1 cellular context compared by ENCODE assay signal in the genomic region with DNA sequence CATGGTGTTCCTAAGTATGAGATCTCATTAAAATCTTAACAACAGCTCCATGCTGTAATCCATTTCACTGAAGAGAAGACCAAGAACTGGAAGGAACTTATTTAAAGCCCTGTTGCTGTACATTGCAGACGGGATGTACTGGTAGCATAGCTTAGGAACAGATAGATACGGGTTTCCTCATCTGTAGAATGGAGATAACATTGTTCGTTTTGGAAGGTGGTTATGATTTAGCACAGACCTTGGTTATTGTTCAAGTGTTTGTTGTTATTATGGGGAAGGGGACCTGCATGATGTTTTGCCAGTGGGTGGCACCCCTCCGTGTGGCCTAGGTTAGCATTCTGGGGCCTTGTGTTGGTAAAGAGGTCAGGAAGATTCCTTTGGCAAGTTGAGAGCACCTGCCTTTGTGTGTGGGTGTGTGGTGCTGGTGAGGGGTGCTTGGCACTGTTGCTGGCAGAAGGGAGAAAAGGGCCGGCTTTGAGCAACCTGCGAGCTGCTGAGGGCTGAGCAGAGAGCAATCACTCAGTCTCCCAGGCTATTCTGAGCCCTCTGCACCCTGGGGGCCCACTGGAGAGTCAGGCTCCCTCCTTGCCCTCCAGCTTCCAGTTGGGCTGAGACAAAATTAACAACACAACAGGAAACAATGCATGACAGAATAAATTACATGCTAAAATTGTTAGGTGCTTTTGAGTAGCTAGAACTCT.
TF ChIP-seq lines count a peak whose summit lies in the region.

No MANE protein-coding gene starts in this region.

TF ChIP-seq in GM23338, 12 proteins besides CTCF, POLR2A, EP300 and RAD21 (continued from another document):
- TF ChIP-seq, protein P1, sequence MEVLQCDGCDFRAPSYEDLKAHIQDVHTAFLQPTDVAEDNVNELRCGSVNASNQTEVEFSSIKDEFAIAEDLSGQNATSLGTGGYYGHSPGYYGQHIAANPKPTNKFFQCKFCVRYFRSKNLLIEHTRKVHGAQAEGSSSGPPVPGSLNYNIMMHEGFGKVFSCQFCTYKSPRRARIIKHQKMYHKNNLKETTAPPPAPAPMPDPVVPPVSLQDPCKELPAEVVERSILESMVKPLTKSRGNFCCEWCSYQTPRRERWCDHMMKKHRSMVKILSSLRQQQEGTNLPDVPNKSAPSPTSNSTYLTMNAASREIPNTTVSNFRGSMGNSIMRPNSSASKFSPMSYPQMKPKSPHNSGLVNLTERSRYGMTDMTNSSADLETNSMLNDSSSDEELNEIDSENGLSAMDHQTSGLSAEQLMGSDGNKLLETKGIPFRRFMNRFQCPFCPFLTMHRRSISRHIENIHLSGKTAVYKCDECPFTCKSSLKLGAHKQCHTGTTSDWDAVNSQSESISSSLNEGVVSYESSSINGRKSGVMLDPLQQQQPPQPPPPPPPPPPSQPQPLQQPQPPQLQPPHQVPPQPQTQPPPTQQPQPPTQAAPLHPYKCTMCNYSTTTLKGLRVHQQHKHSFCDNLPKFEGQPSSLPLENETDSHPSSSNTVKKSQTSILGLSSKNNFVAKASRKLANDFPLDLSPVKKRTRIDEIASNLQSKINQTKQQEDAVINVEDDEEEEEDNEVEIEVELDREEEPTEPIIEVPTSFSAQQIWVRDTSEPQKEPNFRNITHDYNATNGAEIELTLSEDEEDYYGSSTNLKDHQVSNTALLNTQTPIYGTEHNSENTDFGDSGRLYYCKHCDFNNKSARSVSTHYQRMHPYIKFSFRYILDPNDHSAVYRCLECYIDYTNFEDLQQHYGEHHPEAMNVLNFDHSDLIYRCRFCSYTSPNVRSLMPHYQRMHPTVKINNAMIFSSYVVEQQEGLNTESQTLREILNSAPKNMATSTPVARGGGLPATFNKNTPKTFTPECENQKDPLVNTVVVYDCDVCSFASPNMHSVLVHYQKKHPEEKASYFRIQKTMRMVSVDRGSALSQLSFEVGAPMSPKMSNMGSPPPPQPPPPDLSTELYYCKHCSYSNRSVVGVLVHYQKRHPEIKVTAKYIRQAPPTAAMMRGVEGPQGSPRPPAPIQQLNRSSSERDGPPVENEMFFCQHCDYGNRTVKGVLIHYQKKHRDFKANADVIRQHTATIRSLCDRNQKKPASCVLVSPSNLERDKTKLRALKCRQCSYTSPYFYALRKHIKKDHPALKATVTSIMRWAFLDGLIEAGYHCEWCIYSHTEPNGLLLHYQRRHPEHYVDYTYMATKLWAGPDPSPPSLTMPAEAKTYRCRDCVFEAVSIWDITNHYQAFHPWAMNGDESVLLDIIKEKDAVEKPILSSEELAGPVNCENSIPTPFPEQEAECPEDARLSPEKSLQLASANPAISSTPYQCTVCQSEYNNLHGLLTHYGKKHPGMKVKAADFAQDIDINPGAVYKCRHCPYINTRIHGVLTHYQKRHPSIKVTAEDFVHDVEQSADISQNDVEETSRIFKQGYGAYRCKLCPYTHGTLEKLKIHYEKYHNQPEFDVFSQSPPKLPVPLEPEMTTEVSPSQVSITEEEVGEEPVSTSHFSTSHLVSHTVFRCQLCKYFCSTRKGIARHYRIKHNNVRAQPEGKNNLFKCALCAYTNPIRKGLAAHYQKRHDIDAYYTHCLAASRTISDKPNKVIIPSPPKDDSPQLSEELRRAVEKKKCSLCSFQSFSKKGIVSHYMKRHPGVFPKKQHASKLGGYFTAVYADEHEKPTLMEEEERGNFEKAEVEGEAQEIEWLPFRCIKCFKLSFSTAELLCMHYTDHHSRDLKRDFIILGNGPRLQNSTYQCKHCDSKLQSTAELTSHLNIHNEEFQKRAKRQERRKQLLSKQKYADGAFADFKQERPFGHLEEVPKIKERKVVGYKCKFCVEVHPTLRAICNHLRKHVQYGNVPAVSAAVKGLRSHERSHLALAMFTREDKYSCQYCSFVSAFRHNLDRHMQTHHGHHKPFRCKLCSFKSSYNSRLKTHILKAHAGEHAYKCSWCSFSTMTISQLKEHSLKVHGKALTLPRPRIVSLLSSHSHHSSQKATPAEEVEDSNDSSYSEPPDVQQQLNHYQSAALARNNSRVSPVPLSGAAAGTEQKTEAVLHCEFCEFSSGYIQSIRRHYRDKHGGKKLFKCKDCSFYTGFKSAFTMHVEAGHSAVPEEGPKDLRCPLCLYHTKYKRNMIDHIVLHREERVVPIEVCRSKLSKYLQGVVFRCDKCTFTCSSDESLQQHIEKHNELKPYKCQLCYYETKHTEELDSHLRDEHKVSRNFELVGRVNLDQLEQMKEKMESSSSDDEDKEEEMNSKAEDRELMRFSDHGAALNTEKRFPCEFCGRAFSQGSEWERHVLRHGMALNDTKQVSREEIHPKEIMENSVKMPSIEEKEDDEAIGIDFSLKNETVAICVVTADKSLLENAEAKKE (CRISPR knock-in tag; IDR thresholded peaks at IDR 0.05) = no peak
- no peak for TF ChIP-seq EZH2 (IDR thresholded peaks at IDR 0.05; ENCODE audit: low read depth, unreplicated experiment)
- TF ChIP-seq CREB1 (CRISPR knock-in tag; IDR thresholded peaks at IDR 0.05; ENCODE audit: low read depth) = no peak
